1 cellular context compared by ENCODE assay signal in genomic region chr10:121188005-121188404, GRCh38.
TF ChIP-seq lines count a peak whose summit lies in the region.

No MANE protein-coding gene starts in this region.

TF ChIP-seq in SK-N-SH treated with all-trans-retinoic acid at 6 μM for 48 hours, 23 proteins besides CTCF, POLR2A, EP300 and RAD21 (continued from another document):
- no peak for TF ChIP-seq PATZ1 (CRISPR knock-in tag; IDR thresholded peaks at IDR 0.05; ENCODE audit: borderline replicate concordance)
- no peak for TF ChIP-seq GLIS3 (CRISPR knock-in tag; IDR thresholded peaks at IDR 0.05)
- TF ChIP-seq RARB (CRISPR knock-in tag; IDR thresholded peaks at IDR 0.05): no peak
- TF ChIP-seq PPARA (CRISPR knock-in tag; IDR thresholded peaks at IDR 0.05; ENCODE audit: borderline replicate concordance): no peak
- TF ChIP-seq ZNF70 (CRISPR knock-in tag; IDR thresholded peaks at IDR 0.05): no peak
- TF ChIP-seq SNAI2 (CRISPR knock-in tag; IDR thresholded peaks at IDR 0.05): no peak
TF ChIP-seq in SK-N-SH treated with all-trans-retinoic acid at 6 μM for 48 hours: peak in this region for 0.
